In genomic region chr3:168865022-168865551, GRCh38 we compare ENCODE assay signal across 8 cellular contexts.
A peak's percentile ranks its signal among the peaks of the same experiment; 100 is the strongest.
DNase-seq lines count a peak whose midpoint lies in the region; ATAC-seq and TF ChIP-seq lines count a peak whose summit lies in the region.

No MANE protein-coding gene starts in this region.

- no peaks in the 10 kb centered on the region for H3K9me3 ChIP-seq in BLaER1 treated with 17β-estradiol and CSF1 and Interleukin-3, amounts not matched to agents 10 nM and 100 nM (replicated peaks in 1 of 11)
- H3K9me3 ChIP-seq in RWPE2 (ENCODE audit: severe bottlenecking) (no peaks in the 10 kb centered on the region), gastroesophageal sphincter (no peaks in the 10 kb centered on the region), upper lobe of right lung (no peaks in the 10 kb centered on the region)

- H3K4me1 ChIP-seq in BLaER1 treated with 17β-estradiol and CSF1 and Interleukin-3, amounts not matched to agents 10 nM and 100 nM: peaks cover 3 to 25% (median 16%) of the 10 kb centered on the region in 10 experiments; a peak in 19 of 20 replicates
- H3K4me1 ChIP-seq in RWPE2 (ENCODE audit: insufficient read depth, poor library complexity, severe bottlenecking) (no peaks in the 10 kb centered on the region), gastroesophageal sphincter (peaks cover 0 to 17% (median 0%) of the 10 kb centered on the region in 3 donors), upper lobe of right lung (no peaks in the 10 kb centered on the region)

- H3K4me2 ChIP-seq in BLaER1 treated with 17β-estradiol and CSF1 and Interleukin-3, amounts not matched to agents 10 nM and 100 nM: peak overlapping the region in 7 of 11 experiments; percentile 49 to 84 (median 77); a peak in 11 of 22 replicates

- no peaks in the 10 kb centered on the region for H3K36me3 ChIP-seq in BLaER1 treated with 17β-estradiol and CSF1 and Interleukin-3, amounts not matched to agents 10 nM and 100 nM
- no peaks in the 10 kb centered on the region for H3K36me3 ChIP-seq in RWPE2 (ENCODE audit: low read depth)
- H3K36me3 ChIP-seq in gastroesophageal sphincter: no peaks in the 10 kb centered on the region
- H3K36me3 ChIP-seq in upper lobe of right lung: no peaks in the 10 kb centered on the region

- ATAC-seq in GM21515 (IDR thresholded peaks at IDR 0.05; ENCODE audit: unreplicated experiment) (peak; percentile 66), RWPE2 (ENCODE audit: low read depth) (no peak), gastroesophageal sphincter (no peak), upper lobe of right lung (no peak)

- H3K4me3 ChIP-seq in BLaER1 treated with 17β-estradiol and CSF1 and Interleukin-3, amounts not matched to agents 10 nM and 100 nM: no peak overlapping the region
- H3K4me3 ChIP-seq in RWPE2 (ENCODE audit: severe bottlenecking) (no peak overlapping the region), gastroesophageal sphincter (no peak overlapping the region), upper lobe of right lung (no peak overlapping the region), coronary artery (no peak overlapping the region)

- H3K27me3 ChIP-seq in BLaER1 treated with 17β-estradiol and CSF1 and Interleukin-3, amounts not matched to agents 10 nM and 100 nM: peaks cover 0 to 10% (median 0%) of the 10 kb centered on the region in 11 experiments; a peak in 2 of 22 replicates
- H3K27me3 ChIP-seq in RWPE2 (ENCODE audit: insufficient read depth, poor library complexity, severe bottlenecking) (no peaks in the 10 kb centered on the region), gastroesophageal sphincter (no peaks in the 10 kb centered on the region), upper lobe of right lung (no peaks in the 10 kb centered on the region)

- 0% methylated on average over 1 of the region's 1 CpG for WGBS in gastroesophageal sphincter (ENCODE audit: low coverage in 1 of 2), 2 donors

- no peak for TF ChIP-seq EP300 in gastroesophageal sphincter (IDR thresholded peaks at IDR 0.05)

- DNase-seq in RWPE2 (ENCODE audit: low spot score) (no peak), upper lobe of right lung (no peak), coronary artery (ENCODE audit: low spot score) (no peak), HPDE6-E6E7 (ENCODE audit: extremely low spot score) (no peak)
- no peak for DNase-seq in NK-92 treated with Interleukin-12 subunit alpha and Interleukin-12 subunit beta, amount 100 ng/mL, for 24 hours (lab: John Stamatoyannopoulos, UW)

- intact Hi-C loops in upper lobe of right lung (cut with DNase I): no loop called here

- H4K20me1 ChIP-seq in BLaER1 treated with 17β-estradiol and CSF1 and Interleukin-3, amounts not matched to agents 10 nM and 100 nM: no peaks in the 10 kb centered on the region

- no peak overlapping the region for H3K27ac ChIP-seq in BLaER1 treated with 17β-estradiol and CSF1 and Interleukin-3, amounts not matched to agents 10 nM and 100 nM
- H3K27ac ChIP-seq in RWPE2 (ENCODE audit: poor library complexity, severe bottlenecking) (no peak overlapping the region), gastroesophageal sphincter (no peak overlapping the region), upper lobe of right lung (no peak overlapping the region), coronary artery (no peak overlapping the region)

- TF ChIP-seq POLR2A in gastroesophageal sphincter (IDR thresholded peaks at IDR 0.05): no peak

- no peak overlapping the region for H3K9ac ChIP-seq in BLaER1 treated with 17β-estradiol and CSF1 and Interleukin-3, amounts not matched to agents 10 nM and 100 nM

- TF ChIP-seq CTCF in RWPE2 (IDR thresholded peaks at IDR 0.05; ENCODE audit: poor library complexity, severe bottlenecking): peak; percentile 91
- TF ChIP-seq CTCF in gastroesophageal sphincter (IDR thresholded peaks at IDR 0.05): peak; percentile 57 to 68 (median 62)
- TF ChIP-seq CTCF in upper lobe of right lung (IDR thresholded peaks at IDR 0.05): peak; percentile 73
- TF ChIP-seq CTCF in coronary artery (IDR thresholded peaks at IDR 0.05): no peak
